Comparison of ENCODE assay signal across 8 cellular contexts in genomic region chr12:76143343-76144252, GRCh38. TPM values are rescaled to one million over a fixed set of nuclear protein-coding genes. Genes with fewer than 3 reads are reported as not detected.
A peak's percentile ranks its signal among the peaks of the same experiment; 100 is the strongest.
DNase-seq lines count a peak whose midpoint lies in the region; ATAC-seq, FAIRE-seq and TF ChIP-seq lines count a peak whose summit lies in the region.

No MANE protein-coding gene starts in this region.

- peaks cover 7% of the 10 kb centered on the region; the same call in 1 of the 2 replicates for H3K27me3 ChIP-seq in MM.1S (replicated peaks; ENCODE audit: insufficient read depth, low read length)
- H3K27me3 ChIP-seq in small intestine (ENCODE audit: control insufficient read depth in 2 of 2, insufficient read depth in 2 of 2, low read length in 2 of 2), result no peaks in the 10 kb centered on the region
- H3K27me3 ChIP-seq in HepG2 (ENCODE audit: control insufficient read depth in 1 of 2, insufficient read depth in 2 of 2, low read length in 2 of 2), result no peaks in the 10 kb centered on the region; a peak in 2 of 5 replicates

- H3K79me2 ChIP-seq in MM.1S (ENCODE audit: low read length) (no peaks in the 10 kb centered on the region), HepG2 (ENCODE audit: insufficient read depth, low read length) (no peaks in the 10 kb centered on the region)

- H3K4me2 ChIP-seq in MM.1S (ENCODE audit: low read depth, low read length), result peak overlapping the region; percentile 37
- H3K4me2 ChIP-seq in HepG2 (ENCODE audit: low read depth, low read length), result no peak overlapping the region

- BruUV-seq in HepG2 (replicated peaks; lab: Mats Ljungman, UMichigan), result no TSS peak

- TF ChIP-seq EP300 in HepG2 (IDR thresholded peaks at IDR 0.05; ENCODE audit: low read depth in 2 of 2, low read length in 2 of 2) (no peak), HepG2 (CRISPR knock-in tag; IDR thresholded peaks at IDR 0.05; ENCODE audit: borderline replicate concordance) (no peak)

- H3K4me1 ChIP-seq in MM.1S (ENCODE audit: low read length), result peaks cover 15% of the 10 kb centered on the region
- H3K4me1 ChIP-seq in small intestine (ENCODE audit: control insufficient read depth in 2 of 2, insufficient read depth in 1 of 2, low read depth in 1 of 2, low read length in 1 of 2), result no peaks in the 10 kb centered on the region
- H3K4me1 ChIP-seq in HepG2 (ENCODE audit: insufficient read depth, low read length), result no peaks in the 10 kb centered on the region

- POLR2A ChIA-PET in HepG2 (lab: Yijun Ruan, JAX), result no interaction called here

- H3K9ac ChIP-seq in MM.1S (ENCODE audit: low read length) (no peak overlapping the region), HepG2 (ENCODE audit: insufficient read depth, low read depth, low read length) (no peak overlapping the region)

- H4K20me1 ChIP-seq in MM.1S (ENCODE audit: insufficient read depth, low read length), result no peaks in the 10 kb centered on the region
- no peaks in the 10 kb centered on the region for H4K20me1 ChIP-seq in HepG2 (ENCODE audit: insufficient read depth, low read length)

- no peak for TF ChIP-seq RAD21 in HepG2 (CRISPR knock-in tag; IDR thresholded peaks at IDR 0.05)

- intact Hi-C loops in HepG2 (cut with micrococcal nuclease; ENCODE audit: unreplicated experiment), result no loop called here

- peaks cover 9% of the 10 kb centered on the region for H3F3A ChIP-seq in MM.1S (ENCODE audit: insufficient read depth, low read length)

- ATAC-seq in HG02623 (IDR thresholded peaks at IDR 0.05; ENCODE audit: unreplicated experiment) (peak; percentile 99), HepG2 (no peak)

- H3K9me2 ChIP-seq in MM.1S (replicated peaks; ENCODE audit: insufficient read depth, low read length), result no peaks in the 10 kb centered on the region

- no peak overlapping the region for H3K4me3 ChIP-seq in MM.1S (ENCODE audit: low read length)
- no peak overlapping the region for H3K4me3 ChIP-seq in small intestine (ENCODE audit: low read depth in 1 of 2, low read length in 2 of 2)
- no peak overlapping the region for H3K4me3 ChIP-seq in HepG2 (replicated peaks in 1 of 3; ENCODE audit: insufficient read depth in 1 of 3, low read depth in 2 of 3, low read length in 3 of 3)

- no peak overlapping the region for H3K27ac ChIP-seq in MM.1S (ENCODE audit: low read length)
- no peak overlapping the region for H3K27ac ChIP-seq in small intestine (ENCODE audit: low read depth in 1 of 2, low read length in 1 of 2)
- no peak overlapping the region for H3K27ac ChIP-seq in HepG2 (ENCODE audit: extremely low read length, insufficient read depth, low read length)

- FAIRE-seq in small intestine (lab: Jason Lieb, UNC) (no peak), HepG2 (lab: Jason Lieb, UNC) (no peak)

- TF ChIP-seq POLR2A in HepG2 (IDR thresholded peaks at IDR 0.05; ENCODE audit: insufficient read depth in 1 of 2, low read depth in 2 of 2, low read length in 2 of 2), result no peak

- H3K9me3 ChIP-seq in MM.1S (replicated peaks; ENCODE audit: insufficient read depth, low read length) (no peaks in the 10 kb centered on the region), small intestine (ENCODE audit: control insufficient read depth, low read depth) (no peaks in the 10 kb centered on the region), HepG2 (ENCODE audit: low read length) (no peaks in the 10 kb centered on the region)

- DNase-seq in activated CD4-positive, alpha-beta T cell treated with anti-CD3 and anti-CD28 coated beads, Interleukin-2, amount 50 U/mL, for 1 hour, result peak; percentile 4
- no peak for DNase-seq in activated CD4-positive, alpha-beta T cell treated with anti-CD3 and anti-CD28 coated beads, Interleukin-2, amount 50 U/mL, for 4 hours
- peak; percentile 94 for DNase-seq in MM.1S
- DNase-seq in small intestine, result peak; percentile 13
- no peak for DNase-seq in HepG2 (ENCODE audit: low spot score)
- no peak for DNase-seq in foreskin melanocyte
- DNase-seq in amygdala (lab: John Stamatoyannopoulos, UW), result no peak

- CTCF ChIA-PET in HepG2 (lab: Yijun Ruan, JAX; ENCODE audit: low intra/inter-chr PET ratio, low total read pairs), result no interaction called here

- H3K36me3 ChIP-seq in MM.1S (replicated peaks; ENCODE audit: insufficient read depth, low read length) (no peaks in the 10 kb centered on the region), small intestine (ENCODE audit: control insufficient read depth in 2 of 2, insufficient read depth in 2 of 2, low read length in 2 of 2) (no peaks in the 10 kb centered on the region), HepG2 (replicated peaks in 1 of 2; ENCODE audit: control insufficient read depth in 1 of 2, insufficient read depth in 2 of 2, low read length in 2 of 2) (no peaks in the 10 kb centered on the region)

- TF ChIP-seq CTCF in MM.1S (IDR thresholded peaks at IDR 0.05; ENCODE audit: low read length) (no peak), HepG2 (CRISPR knock-in tag; IDR thresholded peaks at IDR 0.05) (no peak)

- in situ Hi-C loops in HepG2 (cut with HindIII; ENCODE audit: extremely low pct_ligation_motif_present, low pct_unique_long_range_greater_than_20kb), result no loop called here

- H2AFZ ChIP-seq in MM.1S (ENCODE audit: low read length) (no peak overlapping the region), HepG2 (ENCODE audit: low read length) (no peak overlapping the region)

- WGBS in small intestine, 3 donors, result 43 to 49% (median 46%) methylated on average over 7 of the region's 7 CpGs
- WGBS in HepG2 (ENCODE audit: low lambda C conversion rate), result 1% methylated on average over 7 of the region's 7 CpGs

TF ChIP-seq in HepG2, 621 proteins besides CTCF, POLR2A, EP300 and RAD21:
- TF ChIP-seq HNF4G (IDR thresholded peaks at IDR 0.05; ENCODE audit: borderline replicate concordance, low read depth, low read length), result no peak
- TF ChIP-seq HNF4G (CRISPR knock-in tag; IDR thresholded peaks at IDR 0.05; ENCODE audit: borderline replicate concordance, low read depth), result no peak
- TF ChIP-seq ZHX1 (CRISPR knock-in tag; IDR thresholded peaks at IDR 0.05; ENCODE audit: low read depth), result no peak
- no peak for TF ChIP-seq ZNF614 (CRISPR knock-in tag; IDR thresholded peaks at IDR 0.05; ENCODE audit: borderline replicate concordance)
- TF ChIP-seq NFKB2 (CRISPR knock-in tag; IDR thresholded peaks at IDR 0.05; ENCODE audit: borderline replicate concordance), result no peak
- TF ChIP-seq ZNF335 (CRISPR knock-in tag; IDR thresholded peaks at IDR 0.05), result no peak
- no peak for TF ChIP-seq HNRNPH1 (optimal IDR thresholded peaks at IDR 0.05; ENCODE audit: low read depth, low read length)
- TF ChIP-seq SOX5 (CRISPR knock-in tag; IDR thresholded peaks at IDR 0.05; ENCODE audit: borderline replicate concordance), result no peak
- TF ChIP-seq ATF5 (CRISPR knock-in tag; IDR thresholded peaks at IDR 0.05; ENCODE audit: low read depth), result no peak
- no peak for TF ChIP-seq FOXC1 (CRISPR knock-in tag; IDR thresholded peaks at IDR 0.05; ENCODE audit: borderline replicate concordance)
- TF ChIP-seq ZFP90 (CRISPR knock-in tag; IDR thresholded peaks at IDR 0.05; ENCODE audit: borderline replicate concordance), result no peak

RNA-seq across cellular contexts. Expression of gene NAP1L1, which starts 59.1 kb away (rescaled TPM):
- polyA plus RNA-seq in small intestine (100 to 1,000 TPM in 1 of 3 donors, 10 to 100 TPM in 2; 13.0 to 147 (median 99.7) TPM), HepG2 (2011; rRNA removed) (154 and 207 TPM in 2 replicates)
- 309 and 454 TPM in 2 replicates for total RNA-seq in HepG2 (2016; rRNA removed; fragmentation: Illumina TruSeq; extraction: Trizol)
- total RNA-seq in HepG2 (2016; cell fraction: cytosol; rRNA removed; fragmentation: Illumina TruSeq; extraction: Trizol; ENCODE audit: low read depth), result 121 and 153 TPM in 2 replicates
- 331 and 431 TPM in 2 replicates for total RNA-seq in HepG2 (2016; cell fraction: insoluble cytoplasmic fraction; rRNA removed; fragmentation: Illumina TruSeq; extraction: Trizol)
- 376 and 465 TPM in 2 replicates for total RNA-seq in HepG2 (2016; cell fraction: membrane; rRNA removed; fragmentation: Illumina TruSeq; extraction: Trizol)
- total RNA-seq in HepG2 (2016; cell fraction: nucleus; rRNA removed; fragmentation: Illumina TruSeq; extraction: Trizol), result 177 and 205 TPM in 2 replicates
- polyA plus RNA-seq in HepG2 (2011; cell fraction: cytosol; rRNA removed), result 106 and 129 TPM in 2 replicates
- 58.1 and 82.0 TPM in 2 replicates for polyA plus RNA-seq in HepG2 (2011; cell fraction: nucleus; rRNA removed)
- polyA plus RNA-seq in HepG2 (2012), result 483 and 505 TPM in 2 replicates
- polyA plus RNA-seq in HepG2 (2016; cell fraction: cytosol; fragmentation: Illumina TruSeq; extraction: Trizol; ENCODE audit: low read depth), result 301 and 332 TPM in 2 replicates
- 675 and 683 TPM in 2 replicates for polyA plus RNA-seq in HepG2 (2016; cell fraction: insoluble cytoplasmic fraction; fragmentation: Illumina TruSeq; extraction: Trizol; ENCODE audit: low read depth)
- 622 and 757 TPM in 2 replicates for polyA plus RNA-seq in HepG2 (2016; cell fraction: membrane; fragmentation: Illumina TruSeq; extraction: Trizol; ENCODE audit: low read depth)
- 341 and 359 TPM in 2 replicates for polyA plus RNA-seq in HepG2 (2016; cell fraction: nucleus; fragmentation: Illumina TruSeq; extraction: Trizol; ENCODE audit: insufficient read depth, low read depth)
- polyA minus RNA-seq in HepG2 (2011; rRNA and poly(A)+ RNA removed; ENCODE audit: low replicate concordance), result 35.4 and 66.0 TPM in 2 replicates
- polyA minus RNA-seq in HepG2 (2011; cell fraction: cytosol; rRNA and poly(A)+ RNA removed), result 145 and 146 TPM in 2 replicates
- 185 and 189 TPM in 2 replicates for polyA minus RNA-seq in HepG2 (2011; cell fraction: nucleus; rRNA and poly(A)+ RNA removed)

Comparison
In these comparisons a context has a peak if more than half of its experiments do, and no peak if none do; other contexts are left out.
1. DNase-seq: peak in activated CD4-positive, alpha-beta T cell treated with anti-CD3 and anti-CD28 coated beads, Interleukin-2, amount 50 U/mL, for 1 hour (single experiment), MM.1S (single experiment) and small intestine (single experiment); none in activated CD4-positive, alpha-beta T cell treated with anti-CD3 and anti-CD28 coated beads, Interleukin-2, amount 50 U/mL, for 4 hours (0 of 2), HepG2 (single experiment), foreskin melanocyte (single experiment) and amygdala (0 of 56).